2 cellular contexts compared by ENCODE assay signal in the genomic region with DNA sequence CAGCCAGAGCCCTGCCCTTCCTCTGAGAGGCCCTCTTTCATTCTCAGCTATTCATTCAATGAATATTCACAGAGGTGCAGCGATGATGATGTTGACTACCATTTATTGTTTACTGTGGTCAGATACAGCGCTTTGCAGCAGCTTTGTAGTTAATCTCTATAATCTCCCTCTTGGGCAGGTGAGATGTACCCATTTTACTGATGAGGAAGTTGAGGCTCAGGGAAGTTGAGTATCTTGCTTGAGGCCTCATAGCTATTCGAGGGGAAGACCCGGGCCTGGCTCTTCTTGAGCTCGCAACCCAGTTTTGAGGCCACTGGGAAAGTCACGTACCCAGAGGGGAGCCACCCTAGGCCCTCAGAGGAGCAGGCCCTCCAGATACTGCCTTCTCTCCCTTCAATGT.
TF ChIP-seq lines count a peak whose summit lies in the region.

No MANE protein-coding gene starts in this region.

TF ChIP-seq in IMR-90, 13 proteins besides CTCF, POLR2A, EP300 and RAD21:
- TF ChIP-seq FOS (IDR thresholded peaks at IDR 0.05; ENCODE audit: low read depth, low read length) = no peak
- no peak for TF ChIP-seq CEBPB (IDR thresholded peaks at IDR 0.05; ENCODE audit: low read depth, low read length)
- TF ChIP-seq, protein P1, sequence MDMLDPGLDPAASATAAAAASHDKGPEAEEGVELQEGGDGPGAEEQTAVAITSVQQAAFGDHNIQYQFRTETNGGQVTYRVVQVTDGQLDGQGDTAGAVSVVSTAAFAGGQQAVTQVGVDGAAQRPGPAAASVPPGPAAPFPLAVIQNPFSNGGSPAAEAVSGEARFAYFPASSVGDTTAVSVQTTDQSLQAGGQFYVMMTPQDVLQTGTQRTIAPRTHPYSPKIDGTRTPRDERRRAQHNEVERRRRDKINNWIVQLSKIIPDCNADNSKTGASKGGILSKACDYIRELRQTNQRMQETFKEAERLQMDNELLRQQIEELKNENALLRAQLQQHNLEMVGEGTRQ (IDR thresholded peaks at IDR 0.05; ENCODE audit: low read depth, low read length) = no peak
- no peak for TF ChIP-seq CHD1 (IDR thresholded peaks at IDR 0.05; ENCODE audit: low read depth, low read length)
- no peak for TF ChIP-seq RCOR1 (IDR thresholded peaks at IDR 0.05; ENCODE audit: insufficient replicate concordance, low read length)
- TF ChIP-seq ELK1 (IDR thresholded peaks at IDR 0.05; ENCODE audit: borderline replicate concordance, low read depth, low read length) = no peak
- TF ChIP-seq SMC3 (IDR thresholded peaks at IDR 0.05; ENCODE audit: low read depth, low read length) = no peak
- TF ChIP-seq MAZ (IDR thresholded peaks at IDR 0.05; ENCODE audit: borderline replicate concordance, low read depth, low read length) = no peak
- no peak for TF ChIP-seq MXI1 (IDR thresholded peaks at IDR 0.05; ENCODE audit: borderline replicate concordance, low read depth, low read length)
- TF ChIP-seq MAFK (IDR thresholded peaks at IDR 0.05; ENCODE audit: low read depth, low read length) = no peak
- TF ChIP-seq NFE2L2 (IDR thresholded peaks at IDR 0.05; ENCODE audit: low read depth, low read length) = no peak
- TF ChIP-seq BHLHE40 (IDR thresholded peaks at IDR 0.05; ENCODE audit: low read depth, low read length) = no peak
- TF ChIP-seq RFX5 (IDR thresholded peaks at IDR 0.05; ENCODE audit: low read depth, low read length) = no peak

TF ChIP-seq in H1, 55 proteins besides CTCF, POLR2A, EP300 and RAD21:
- TF ChIP-seq EZH2 (IDR thresholded peaks at IDR 0.05; ENCODE audit: low read depth, low read length, severe bottlenecking) (no peak), KDM1A (IDR thresholded peaks at IDR 0.05; ENCODE audit: borderline replicate concordance, low read length) (peak; percentile 84)
